ENCODE assay signal across 33 cellular contexts in genomic region chr9:17734674-17735073, GRCh38.
"Had no signal": no experiment of that assay in that cellular context is flagged by ENCODE, and none has a peak within 500 bp of the region (broad histone marks: within the 10 kb centered on the region; RNA-seq: fewer than 3 reads in every experiment).

No MANE protein-coding gene starts in this region.

- H3K4me1 ChIP-seq: adrenal gland, body of pancreas, breast epithelium had no signal

- H3K27ac ChIP-seq: adrenal gland, body of pancreas, brain microvascular endothelial cell, breast epithelium, VCaP had no signal

- H3K4me3 ChIP-seq: adrenal gland, body of pancreas, breast epithelium had no signal

- H3K9me3 ChIP-seq: adrenal gland, body of pancreas had no signal

- DNase-seq: activated CD4-positive, alpha-beta memory T cell treated with anti-CD3 and anti-CD28 coated beads for 36 hours; activated CD4-positive, alpha-beta T cell treated with anti-CD3 and anti-CD28 coated beads for 4 hours; activated CD4-positive, alpha-beta T cell treated with anti-CD3 and anti-CD28 coated beads, Interleukin-2, amount 10 ng/mL, durations not matched to agents 24 days and 14 days; activated CD4-positive, alpha-beta T cell treated with anti-CD3 and anti-CD28 coated beads, Interleukin-2, amount 50 U/mL, for 1 hour; activated CD4-positive, alpha-beta T cell treated with anti-CD3 and anti-CD28 coated beads, Interleukin-2, amount 50 U/mL, for 4 hours; activated CD4-positive, CD25-positive, alpha-beta regulatory T cell; activated CD8-positive, alpha-beta memory T cell treated with anti-CD3 and anti-CD28 coated beads, Interleukin-2, amount 50 U/mL, for 4 hours; activated CD8-positive, alpha-beta T cell treated with anti-CD3 and anti-CD28 coated beads for 36 hours; activated effector memory CD4-positive, alpha-beta T cell treated with anti-CD3 and anti-CD28 coated beads, Interleukin-2, amount 50 U/mL, for 16 hours; activated gamma-delta T cell treated with Interleukin-2 at 50 U/mL for 16 hours; activated naive CD4-positive, alpha-beta T cell; activated naive CD4-positive, alpha-beta T cell treated with anti-CD3 and anti-CD28 coated beads for 36 hours; activated naive CD4-positive, alpha-beta T cell treated with anti-CD3 and anti-CD28 coated beads, Interleukin-2, amount 50 U/mL, for 16 hours; activated naive CD8-positive, alpha-beta T cell treated with anti-CD3 and anti-CD28 coated beads for 36 hours; activated T-cell treated with anti-CD3 and anti-CD28 coated beads for 4 hours; activated T-cell treated with anti-CD3 and anti-CD28 coated beads, Interleukin-2, amount 50 U/mL, for 1 hour; activated T-cell treated with anti-CD3 and anti-CD28 coated beads, Interleukin-2, amount 50 U/mL, for 4 hours; activated T-cell treated with anti-CD3 and anti-CD28 coated beads, Interleukin-2, amount 50 U/mL, for 72 hours; adrenal gland; amniotic stem cell; aorta; body of pancreas; brain microvascular endothelial cell; central memory CD4-positive, alpha-beta T cell; T-helper 1 cell; T-helper 2 cell; T-helper 9 cell had no signal

- ATAC-seq: activated CD4-positive, CD25-positive, alpha-beta regulatory T cell treated with anti-CD3 and anti-CD28 coated beads, Interleukin-2, amount 50 U/mL, for 24 hours; activated CD8-positive, alpha-beta T cell treated with anti-CD3 and anti-CD28 coated beads for 36 hours; activated naive CD4-positive, alpha-beta T cell treated with anti-CD3 and anti-CD28 coated beads, Interleukin-2, amount 50 U/mL, for 72 hours; activated T-cell treated with anti-CD3 and anti-CD28 coated beads, Interleukin-2, amount 50 U/mL, for 4 hours; activated T-cell treated with anti-CD3 and anti-CD28 coated beads, Interleukin-2, amount 50 U/mL, for 72 hours; activated T-helper 17 cell treated with anti-CD3 and anti-CD28 coated beads, Interleukin-2, amount 50 U/mL, for 72 hours; body of pancreas; WTC11 had no signal

- H3K27me3 ChIP-seq: adrenal gland, body of pancreas, brain microvascular endothelial cell, breast epithelium had no signal

- H3K36me3 ChIP-seq: adrenal gland, brain microvascular endothelial cell, breast epithelium had no signal
